In genomic region chr19:6126335-6126974, GRCh38 we compare ENCODE assay signal across 1 cellular context.
TF ChIP-seq lines count a peak whose summit lies in the region.

No MANE protein-coding gene starts in this region.

TF ChIP-seq in K562, 482 proteins besides CTCF, POLR2A, EP300 and RAD21 (continued from another document and continues in another):
- TF ChIP-seq ZBTB2 (IDR thresholded peaks at IDR 0.05) = no peak
- TF ChIP-seq GTF2E2 (tag; IDR thresholded peaks at IDR 0.05) = no peak
- TF ChIP-seq SIN3A (IDR thresholded peaks at IDR 0.05; ENCODE audit: borderline replicate concordance in 2 of 2, control insufficient read depth in 1 of 2, low read depth in 2 of 2, low read length in 2 of 2) = no peak
- no peak for TF ChIP-seq ZNF589 (CRISPR knock-in tag; IDR thresholded peaks at IDR 0.05; ENCODE audit: low read depth)
- no peak for TF ChIP-seq HDGF (IDR thresholded peaks at IDR 0.05)
- no peak for TF ChIP-seq GABPB2 (CRISPR knock-in tag; conservative IDR thresholded peaks at IDR 0.05)
- 0 out of 2 replicates have a peak, but pooled peaks have one; percentile 13 for TF ChIP-seq ZBTB40 (IDR thresholded peaks at IDR 0.05)
- TF ChIP-seq ZBTB40 (CRISPR knock-in tag; IDR thresholded peaks at IDR 0.05) = no peak
- no peak for TF ChIP-seq HNRNPUL1 (IDR thresholded peaks at IDR 0.05; ENCODE audit: low read length)
- TF ChIP-seq HIVEP1 (CRISPR knock-in tag; IDR thresholded peaks at IDR 0.05) = no peak
- no peak for TF ChIP-seq ID3 (CRISPR knock-in tag; IDR thresholded peaks at IDR 0.05)
- TF ChIP-seq ID3 (tag; IDR thresholded peaks at IDR 0.05) = no peak
- no peak for TF ChIP-seq NFATC3 (IDR thresholded peaks at IDR 0.05)
- no peak for TF ChIP-seq ZNF324 (CRISPR knock-in tag; IDR thresholded peaks at IDR 0.05)
- no peak for TF ChIP-seq ZNF134 (CRISPR knock-in tag; conservative IDR thresholded peaks at IDR 0.05)
- no peak for TF ChIP-seq ZKSCAN1 (IDR thresholded peaks at IDR 0.05; ENCODE audit: low read depth, low read length)
- TF ChIP-seq EGR1 (conservative IDR thresholded peaks at IDR 0.05) = no peak
- TF ChIP-seq SNAPC5 (CRISPR knock-in tag; IDR thresholded peaks at IDR 0.05) = no peak
- TF ChIP-seq ZBTB49 (CRISPR knock-in tag; IDR thresholded peaks at IDR 0.05; ENCODE audit: borderline replicate concordance) = no peak
- no peak for TF ChIP-seq CEBPZ (IDR thresholded peaks at IDR 0.05; ENCODE audit: borderline replicate concordance, low read depth, low read length)
- no peak for TF ChIP-seq FIP1L1 (IDR thresholded peaks at IDR 0.05; ENCODE audit: low read depth, low read length, poor library complexity, severe bottlenecking)
- no peak for TF ChIP-seq SRSF1 (IDR thresholded peaks at IDR 0.05; ENCODE audit: low read depth, low read length)
- TF ChIP-seq GTF2B (IDR thresholded peaks at IDR 0.05; ENCODE audit: extremely low read depth, insufficient read length) = no peak
- TF ChIP-seq FOXK2 (conservative IDR thresholded peaks at IDR 0.05 in 1 of 2, IDR thresholded peaks at IDR 0.05 in 1 of 2; ENCODE audit: low read depth in 2 of 2) = peak in 1 of 2 experiments; percentile 63; a peak in 1 of 4 replicates
- no peak for TF ChIP-seq HDAC6 (IDR thresholded peaks at IDR 0.05; ENCODE audit: low read depth, low read length)
- TF ChIP-seq HBP1 (CRISPR knock-in tag; IDR thresholded peaks at IDR 0.05) = no peak
- TF ChIP-seq ARHGAP35 (IDR thresholded peaks at IDR 0.05; ENCODE audit: partially characterized antibody) = no peak
- TF ChIP-seq CREB3 (tag; conservative IDR thresholded peaks at IDR 0.05; ENCODE audit: low read depth) = no peak
- TF ChIP-seq ZNF212 (CRISPR knock-in tag; IDR thresholded peaks at IDR 0.05) = no peak
- TF ChIP-seq NFRKB (IDR thresholded peaks at IDR 0.05; ENCODE audit: low read depth) = no peak
- TF ChIP-seq OTX1 (CRISPR knock-in tag; IDR thresholded peaks at IDR 0.05) = no peak
- no peak for TF ChIP-seq ETS1 (conservative IDR thresholded peaks at IDR 0.05; ENCODE audit: control insufficient read depth, low read depth, low read length)
- TF ChIP-seq ZNF408 (CRISPR knock-in tag; IDR thresholded peaks at IDR 0.05; ENCODE audit: low read depth) = no peak
- TF ChIP-seq JUNB (CRISPR knock-in tag; conservative IDR thresholded peaks at IDR 0.05) = no peak; the same call in 1 of the 2 replicates
